7 cellular contexts compared by ENCODE assay signal in the genomic region with DNA sequence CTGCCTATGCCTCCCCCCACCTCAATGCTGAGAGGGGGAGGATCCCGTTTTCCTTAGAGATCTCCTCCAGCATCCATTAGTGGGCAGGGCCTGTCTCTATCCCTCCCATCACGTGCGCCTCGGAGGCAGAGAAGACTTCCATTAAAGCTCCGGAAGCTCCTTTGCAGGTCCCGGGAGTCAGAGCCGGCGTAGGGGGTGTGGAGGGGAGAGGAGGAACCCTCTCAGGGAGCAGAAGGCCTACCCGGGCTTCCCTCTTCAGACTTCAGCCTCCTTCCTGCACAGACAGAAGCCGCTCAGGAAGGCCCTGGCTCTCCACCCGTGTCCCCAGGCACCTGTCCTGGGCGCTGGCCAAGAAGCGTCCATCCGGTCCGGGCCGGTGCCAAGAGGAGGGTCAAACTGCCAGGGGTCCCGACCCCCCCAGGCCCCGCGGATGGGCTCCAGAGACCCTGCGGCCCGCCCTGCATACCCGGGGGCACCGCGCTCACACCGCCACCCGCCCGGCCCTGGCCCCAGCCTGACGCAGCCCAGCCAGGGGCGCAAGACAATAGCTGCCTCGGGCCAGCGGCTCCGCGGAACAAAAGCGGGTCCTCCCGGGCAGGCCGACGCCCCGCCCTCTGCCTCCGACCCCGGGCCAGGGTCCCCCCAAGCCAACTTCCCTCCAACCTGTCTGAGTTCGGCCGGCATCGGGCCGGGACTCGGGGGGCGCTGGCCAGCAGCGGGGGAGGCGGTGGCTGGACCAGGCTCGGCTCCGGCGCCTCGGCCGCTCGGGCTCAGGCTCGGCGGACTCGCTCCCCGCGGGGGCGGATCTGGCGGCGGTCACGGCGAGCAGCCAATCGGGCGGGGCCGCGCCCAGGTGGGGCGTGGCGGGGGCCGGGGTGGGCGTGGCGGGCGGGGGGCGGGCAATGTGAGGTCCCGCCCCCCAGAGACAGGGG. TPM values are rescaled to one million over a fixed set of nuclear protein-coding genes. Genes with fewer than 3 reads are reported as not detected.
DNase-seq lines count a peak whose midpoint lies in the region; ATAC-seq, FAIRE-seq and TF ChIP-seq lines count a peak whose summit lies in the region.

No MANE protein-coding gene starts in this region.

- H3K27ac Mint-ChIP-seq in T-helper 1 cell treated with Interleukin-12 subunit alpha and Interleukin-12 subunit beta and Interleukin-4 antibody, amounts not matched to agents 30 μg/mL and 1 μg/mL, for 36 hours = no peak overlapping the region

- FAIRE-seq in urothelium cell line (lab: Jason Lieb, UNC) = peak; percentile 99

- peak overlapping the region; percentile 54 for H3K4me3 ChIP-seq in MG63
- peak overlapping the region; percentile 72 to 83 for H3K4me3 ChIP-seq in right atrium auricular region
- H3K4me3 ChIP-seq in psoas muscle = peak overlapping the region; percentile 82

- H3K36me3 ChIP-seq in MG63 = no peaks in the 10 kb centered on the region
- H3K36me3 ChIP-seq in right atrium auricular region = peaks cover under 1% of the 10 kb centered on the region
- no peaks in the 10 kb centered on the region for H3K36me3 ChIP-seq in psoas muscle (ENCODE audit: insufficient read depth in 1 of 2, low read depth in 1 of 2)

- ATAC-seq in GM18502 (IDR thresholded peaks at IDR 0.05; ENCODE audit: poor library complexity, unreplicated experiment) (peak; percentile 74), psoas muscle (peak; percentile 74 to 80 (median 78))

- H3K27me3 ChIP-seq in MG63 (no peaks in the 10 kb centered on the region), right atrium auricular region (no peaks in the 10 kb centered on the region), psoas muscle (ENCODE audit: insufficient read depth in 3 of 3, low read length in 2 of 3) (no peaks in the 10 kb centered on the region)

- H3K9me3 Mint-ChIP-seq in T-helper 1 cell treated with Interleukin-12 subunit alpha and Interleukin-12 subunit beta and Interleukin-4 antibody, amounts not matched to agents 30 μg/mL and 1 μg/mL, for 36 hours = no peaks in the 10 kb centered on the region

- intact Hi-C loops in psoas muscle (cut with DNase I) = no loop called here

- no peaks in the 10 kb centered on the region for H3K9me3 ChIP-seq in MG63
- H3K9me3 ChIP-seq in right atrium auricular region = no peaks in the 10 kb centered on the region
- H3K9me3 ChIP-seq in psoas muscle = no peaks in the 10 kb centered on the region

- TF ChIP-seq CTCF in right atrium auricular region (IDR thresholded peaks at IDR 0.05) = no peak
- no peak for TF ChIP-seq CTCF in psoas muscle (IDR thresholded peaks at IDR 0.05)

- H3K36me3 Mint-ChIP-seq in T-helper 1 cell treated with Interleukin-12 subunit alpha and Interleukin-12 subunit beta and Interleukin-4 antibody, amounts not matched to agents 30 μg/mL and 1 μg/mL, for 36 hours (ENCODE audit: low read depth) = no peaks in the 10 kb centered on the region

- no peaks in the 10 kb centered on the region for H3K27me3 Mint-ChIP-seq in T-helper 1 cell treated with Interleukin-12 subunit alpha and Interleukin-12 subunit beta and Interleukin-4 antibody, amounts not matched to agents 30 μg/mL and 1 μg/mL, for 36 hours (ENCODE audit: low read depth)

- H3K4me1 ChIP-seq in right atrium auricular region = peaks cover 0 to 58% of the 10 kb centered on the region in 2 donors
- H3K4me1 ChIP-seq in psoas muscle = peaks cover 54% of the 10 kb centered on the region

- peak overlapping the region; percentile 21 for H3K4me3 Mint-ChIP-seq in T-helper 1 cell treated with Interleukin-12 subunit alpha and Interleukin-12 subunit beta and Interleukin-4 antibody, amounts not matched to agents 30 μg/mL and 1 μg/mL, for 36 hours

- no peaks in the 10 kb centered on the region for H3K4me1 Mint-ChIP-seq in T-helper 1 cell treated with Interleukin-12 subunit alpha and Interleukin-12 subunit beta and Interleukin-4 antibody, amounts not matched to agents 30 μg/mL and 1 μg/mL, for 36 hours (ENCODE audit: low read depth)

- peak overlapping the region; percentile 94 to 97 for H3K27ac ChIP-seq in right atrium auricular region
- H3K27ac ChIP-seq in psoas muscle = peak overlapping the region; percentile 94

- 1% methylated on average over 42 to 76 of the region's 76 CpGs for WGBS in psoas muscle, 3 donors

- DNase-seq in MG63 (peak; percentile 65), anterior cingulate cortex (lab: John Stamatoyannopoulos, UW) (peak in 47 of 58 donors; percentile 16 to 74 (median 44)), right atrium auricular region (ENCODE audit: low spot score) (peak; percentile 76), psoas muscle (peak; percentile 85 to 91), urothelium cell line (ENCODE audit: low spot score) (peak; percentile 99)

RNA-seq across cellular contexts. Expression of gene ARVCF, which starts 29.9 kb away (rescaled TPM):
- total RNA-seq in MG63 (2014; rRNA removed; shearing (Covaris generic); ENCODE audit: low replicate concordance) = 2.2 and 3.8 TPM in 2 replicates
- total RNA-seq in right atrium auricular region (10 to 100 TPM; 16.7 to 35.8 TPM), psoas muscle (10 to 100 TPM in 2 of 4 donors, 1 to 10 TPM in 2; 8.7 to 28.0 (median 14.8) TPM)
- 1 to 10 TPM; 3.6 to 7.3 (median 7.0) TPM for polyA plus RNA-seq in psoas muscle

RNA-seq across cellular contexts. Expression of gene TANGO2, which starts 34.2 kb away (rescaled TPM):
- total RNA-seq in MG63 (2014; rRNA removed; shearing (Covaris generic); ENCODE audit: low replicate concordance) = 21.0 and 54.2 TPM in 2 replicates
- 100 to 1,000 TPM in 1 of 2 donors, 10 to 100 TPM in 1; 95.2 to 101 TPM for total RNA-seq in right atrium auricular region
- total RNA-seq in psoas muscle = 10 to 100 TPM; 20.6 to 41.0 (median 36.4) TPM
- polyA plus RNA-seq in psoas muscle = 10 to 100 TPM; 28.2 to 73.3 (median 28.5) TPM

RNA-seq across cellular contexts. Expression of gene TXNRD2, which starts 45.1 kb away (rescaled TPM):
- 52.7 and 61.8 TPM in 2 replicates for total RNA-seq in MG63 (2014; rRNA removed; shearing (Covaris generic); ENCODE audit: low replicate concordance)
- total RNA-seq in right atrium auricular region = 10 to 100 TPM; 16.2 to 18.4 TPM
- total RNA-seq in psoas muscle = 10 to 100 TPM; 18.4 to 35.1 (median 24.5) TPM
- 10 to 100 TPM; 13.7 to 23.5 (median 16.0) TPM for polyA plus RNA-seq in psoas muscle

RNA-seq across cellular contexts. Expression of gene COMT, which starts 45.1 kb away (rescaled TPM):
- 178 and 263 TPM in 2 replicates for total RNA-seq in MG63 (2014; rRNA removed; shearing (Covaris generic); ENCODE audit: low replicate concordance)
- 100 to 1,000 TPM; 142 to 195 TPM for total RNA-seq in right atrium auricular region
- 100 to 1,000 TPM in 2 of 4 donors, 10 to 100 TPM in 2; 63.6 to 146 (median 115) TPM for total RNA-seq in psoas muscle
- 100 to 1,000 TPM; 100 to 142 (median 117) TPM for polyA plus RNA-seq in psoas muscle

Comparison
In these comparisons a context has a peak if more than half of its experiments do, and no peak if none do; other contexts are left out.
1. Peak in every context shown above with its lines: DNase-seq, ATAC-seq, H3K4me3 ChIP-seq and H3K27ac ChIP-seq.
2. DNase-seq: peak in every context shown above with its lines; median percentile 99 in urothelium cell line; 88 in psoas muscle; 76 in right atrium auricular region; 65 in MG63; 44 in anterior cingulate cortex.